1 cellular context compared by ENCODE assay signal in the genomic region with DNA sequence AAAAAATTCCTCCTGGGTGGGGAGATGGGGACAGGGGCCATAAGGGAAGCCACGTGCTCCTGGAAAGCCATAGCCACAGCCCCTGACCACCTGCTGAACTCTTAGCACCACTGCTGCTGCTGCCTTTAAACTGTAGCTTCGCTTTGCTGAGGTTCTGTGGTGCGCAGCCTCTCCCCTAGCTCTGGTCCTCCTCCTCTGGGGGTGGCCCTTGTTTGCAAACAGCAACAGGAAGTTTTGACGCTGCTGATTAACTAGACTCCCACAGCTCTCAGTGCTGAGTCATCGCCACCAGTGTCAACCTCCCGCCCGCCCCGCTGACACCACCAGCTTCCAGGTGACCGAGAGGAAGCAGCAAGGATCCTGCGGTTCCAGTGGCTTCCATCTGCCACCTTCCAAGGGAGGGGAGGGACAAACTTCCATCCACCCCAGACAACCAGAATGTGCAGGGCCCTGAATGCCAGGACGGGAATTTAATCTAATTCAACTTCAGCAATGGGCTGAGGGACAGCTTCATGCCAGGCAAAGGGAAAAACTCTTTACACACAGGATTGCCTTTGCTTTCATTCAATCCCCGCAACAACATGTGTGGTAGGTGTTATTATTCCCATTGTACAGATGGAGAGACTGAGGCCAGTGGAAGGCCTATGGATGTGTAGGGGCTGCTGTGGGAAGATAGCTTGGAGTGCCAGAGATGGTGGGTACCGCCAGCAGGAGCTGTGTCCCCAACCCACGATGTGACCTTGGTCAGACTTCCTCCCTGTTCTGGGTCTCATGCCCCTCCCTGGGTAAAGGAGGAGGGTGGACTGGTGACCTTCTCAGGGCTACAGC.
TF ChIP-seq lines count a peak whose summit lies in the region.

No MANE protein-coding gene starts in this region.

TF ChIP-seq in K562, 482 proteins besides CTCF, POLR2A, EP300 and RAD21 (continued from another document and continues in another):
- TF ChIP-seq, protein P1, sequence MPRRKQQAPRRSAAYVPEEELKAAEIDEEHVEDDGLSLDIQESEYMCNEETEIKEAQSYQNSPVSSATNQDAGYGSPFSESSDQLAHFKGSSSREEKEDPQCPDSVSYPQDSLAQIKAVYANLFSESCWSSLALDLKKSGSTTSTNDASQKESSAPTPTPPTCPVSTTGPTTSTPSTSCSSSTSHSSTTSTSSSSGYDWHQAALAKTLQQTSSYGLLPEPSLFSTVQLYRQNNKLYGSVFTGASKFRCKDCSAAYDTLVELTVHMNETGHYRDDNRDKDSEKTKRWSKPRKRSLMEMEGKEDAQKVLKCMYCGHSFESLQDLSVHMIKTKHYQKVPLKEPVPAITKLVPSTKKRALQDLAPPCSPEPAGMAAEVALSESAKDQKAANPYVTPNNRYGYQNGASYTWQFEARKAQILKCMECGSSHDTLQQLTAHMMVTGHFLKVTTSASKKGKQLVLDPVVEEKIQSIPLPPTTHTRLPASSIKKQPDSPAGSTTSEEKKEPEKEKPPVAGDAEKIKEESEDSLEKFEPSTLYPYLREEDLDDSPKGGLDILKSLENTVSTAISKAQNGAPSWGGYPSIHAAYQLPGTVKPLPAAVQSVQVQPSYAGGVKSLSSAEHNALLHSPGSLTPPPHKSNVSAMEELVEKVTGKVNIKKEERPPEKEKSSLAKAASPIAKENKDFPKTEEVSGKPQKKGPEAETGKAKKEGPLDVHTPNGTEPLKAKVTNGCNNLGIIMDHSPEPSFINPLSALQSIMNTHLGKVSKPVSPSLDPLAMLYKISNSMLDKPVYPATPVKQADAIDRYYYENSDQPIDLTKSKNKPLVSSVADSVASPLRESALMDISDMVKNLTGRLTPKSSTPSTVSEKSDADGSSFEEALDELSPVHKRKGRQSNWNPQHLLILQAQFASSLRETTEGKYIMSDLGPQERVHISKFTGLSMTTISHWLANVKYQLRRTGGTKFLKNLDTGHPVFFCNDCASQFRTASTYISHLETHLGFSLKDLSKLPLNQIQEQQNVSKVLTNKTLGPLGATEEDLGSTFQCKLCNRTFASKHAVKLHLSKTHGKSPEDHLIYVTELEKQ (CRISPR knock-in tag; IDR thresholded peaks at IDR 0.05), result no peak
- TF ChIP-seq ZNF696 (CRISPR knock-in tag; conservative IDR thresholded peaks at IDR 0.05) (no peak), ZNF316 (IDR thresholded peaks at IDR 0.05) (peak; percentile 99), RBM17 (IDR thresholded peaks at IDR 0.05; ENCODE audit: borderline replicate concordance, low read depth, low read length) (no peak), RUNX1 (IDR thresholded peaks at IDR 0.05; ENCODE audit: low read depth) (peak; percentile 41; the same call in 1 of the 2 replicates), ZBTB17 (CRISPR knock-in tag; IDR thresholded peaks at IDR 0.05) (no peak), NCOA1 (IDR thresholded peaks at IDR 0.05; ENCODE audit: low read depth) (peak; percentile 65; the same call in 1 of the 2 replicates), MYBL2 (IDR thresholded peaks at IDR 0.05; ENCODE audit: low read depth) (no peak), MYBL2 (CRISPR knock-in tag; IDR thresholded peaks at IDR 0.05; ENCODE audit: borderline replicate concordance) (no peak), SMC3 (conservative IDR thresholded peaks at IDR 0.05; ENCODE audit: insufficient read depth, low read depth, low read length) (no peak), MTF1 (CRISPR knock-in tag; IDR thresholded peaks at IDR 0.05; ENCODE audit: borderline replicate concordance) (no peak), NCOA4 (IDR thresholded peaks at IDR 0.05; ENCODE audit: partially characterized antibody) (no peak), CBFA2T3 (IDR thresholded peaks at IDR 0.05) (peak; percentile 80), SAFB2 (IDR thresholded peaks at IDR 0.05; ENCODE audit: borderline replicate concordance, low read depth, low read length, severe bottlenecking) (no peak), IRF2 (CRISPR knock-in tag; IDR thresholded peaks at IDR 0.05) (no peak), TAF9B (IDR thresholded peaks at IDR 0.05; ENCODE audit: partially characterized antibody) (peak; percentile 85), ZC3H4 (CRISPR knock-in tag; IDR thresholded peaks at IDR 0.05; ENCODE audit: borderline replicate concordance) (no peak), DIDO1 (tag; IDR thresholded peaks at IDR 0.05; ENCODE audit: low read depth) (no peak), TRIM24 (IDR thresholded peaks at IDR 0.05) (peak in 1 of 2 experiments; percentile 71; a peak in 2 of 4 replicates), NFRKB (IDR thresholded peaks at IDR 0.05; ENCODE audit: low read depth) (peak; percentile 46; the same call in 1 of the 2 replicates), SPI1 (IDR thresholded peaks at IDR 0.05; ENCODE audit: borderline replicate concordance, low read depth, low read length) (peak; percentile 43; the same call in 1 of the 2 replicates), ZFP36 (IDR thresholded peaks at IDR 0.05; ENCODE audit: low read depth, low read length, partially characterized antibody) (peak; percentile 48), NR4A1 (CRISPR knock-in tag; IDR thresholded peaks at IDR 0.05) (no peak), NR4A1 (tag; IDR thresholded peaks at IDR 0.05) (no peak), FOSL1 (tag; conservative IDR thresholded peaks at IDR 0.05) (peak; percentile 95), CAMTA2 (CRISPR knock-in tag; conservative IDR thresholded peaks at IDR 0.05) (no peak)
- TF ChIP-seq, protein P2, sequence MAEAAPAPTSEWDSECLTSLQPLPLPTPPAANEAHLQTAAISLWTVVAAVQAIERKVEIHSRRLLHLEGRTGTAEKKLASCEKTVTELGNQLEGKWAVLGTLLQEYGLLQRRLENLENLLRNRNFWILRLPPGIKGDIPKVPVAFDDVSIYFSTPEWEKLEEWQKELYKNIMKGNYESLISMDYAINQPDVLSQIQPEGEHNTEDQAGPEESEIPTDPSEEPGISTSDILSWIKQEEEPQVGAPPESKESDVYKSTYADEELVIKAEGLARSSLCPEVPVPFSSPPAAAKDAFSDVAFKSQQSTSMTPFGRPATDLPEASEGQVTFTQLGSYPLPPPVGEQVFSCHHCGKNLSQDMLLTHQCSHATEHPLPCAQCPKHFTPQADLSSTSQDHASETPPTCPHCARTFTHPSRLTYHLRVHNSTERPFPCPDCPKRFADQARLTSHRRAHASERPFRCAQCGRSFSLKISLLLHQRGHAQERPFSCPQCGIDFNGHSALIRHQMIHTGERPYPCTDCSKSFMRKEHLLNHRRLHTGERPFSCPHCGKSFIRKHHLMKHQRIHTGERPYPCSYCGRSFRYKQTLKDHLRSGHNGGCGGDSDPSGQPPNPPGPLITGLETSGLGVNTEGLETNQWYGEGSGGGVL (CRISPR knock-in tag; IDR thresholded peaks at IDR 0.05), result no peak
- TF ChIP-seq, protein P3, sequence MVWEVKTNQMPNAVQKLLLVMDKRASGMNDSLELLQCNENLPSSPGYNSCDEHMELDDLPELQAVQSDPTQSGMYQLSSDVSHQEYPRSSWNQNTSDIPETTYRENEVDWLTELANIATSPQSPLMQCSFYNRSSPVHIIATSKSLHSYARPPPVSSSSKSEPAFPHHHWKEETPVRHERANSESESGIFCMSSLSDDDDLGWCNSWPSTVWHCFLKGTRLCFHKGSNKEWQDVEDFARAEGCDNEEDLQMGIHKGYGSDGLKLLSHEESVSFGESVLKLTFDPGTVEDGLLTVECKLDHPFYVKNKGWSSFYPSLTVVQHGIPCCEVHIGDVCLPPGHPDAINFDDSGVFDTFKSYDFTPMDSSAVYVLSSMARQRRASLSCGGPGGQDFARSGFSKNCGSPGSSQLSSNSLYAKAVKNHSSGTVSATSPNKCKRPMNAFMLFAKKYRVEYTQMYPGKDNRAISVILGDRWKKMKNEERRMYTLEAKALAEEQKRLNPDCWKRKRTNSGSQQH (CRISPR knock-in tag; IDR thresholded peaks at IDR 0.05), result no peak
- TF ChIP-seq, protein P4, sequence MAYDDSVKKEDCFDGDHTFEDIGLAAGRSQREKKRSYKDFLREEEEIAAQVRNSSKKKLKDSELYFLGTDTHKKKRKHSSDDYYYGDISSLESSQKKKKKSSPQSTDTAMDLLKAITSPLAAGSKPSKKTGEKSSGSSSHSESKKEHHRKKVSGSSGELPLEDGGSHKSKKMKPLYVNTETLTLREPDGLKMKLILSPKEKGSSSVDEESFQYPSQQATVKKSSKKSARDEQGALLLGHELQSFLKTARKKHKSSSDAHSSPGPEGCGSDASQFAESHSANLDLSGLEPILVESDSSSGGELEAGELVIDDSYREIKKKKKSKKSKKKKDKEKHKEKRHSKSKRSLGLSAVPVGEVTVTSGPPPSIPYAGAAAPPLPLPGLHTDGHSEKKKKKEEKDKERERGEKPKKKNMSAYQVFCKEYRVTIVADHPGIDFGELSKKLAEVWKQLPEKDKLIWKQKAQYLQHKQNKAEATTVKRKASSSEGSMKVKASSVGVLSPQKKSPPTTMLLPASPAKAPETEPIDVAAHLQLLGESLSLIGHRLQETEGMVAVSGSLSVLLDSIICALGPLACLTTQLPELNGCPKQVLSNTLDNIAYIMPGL (CRISPR knock-in tag; IDR thresholded peaks at IDR 0.05), result no peak
- TF ChIP-seq, protein P5, sequence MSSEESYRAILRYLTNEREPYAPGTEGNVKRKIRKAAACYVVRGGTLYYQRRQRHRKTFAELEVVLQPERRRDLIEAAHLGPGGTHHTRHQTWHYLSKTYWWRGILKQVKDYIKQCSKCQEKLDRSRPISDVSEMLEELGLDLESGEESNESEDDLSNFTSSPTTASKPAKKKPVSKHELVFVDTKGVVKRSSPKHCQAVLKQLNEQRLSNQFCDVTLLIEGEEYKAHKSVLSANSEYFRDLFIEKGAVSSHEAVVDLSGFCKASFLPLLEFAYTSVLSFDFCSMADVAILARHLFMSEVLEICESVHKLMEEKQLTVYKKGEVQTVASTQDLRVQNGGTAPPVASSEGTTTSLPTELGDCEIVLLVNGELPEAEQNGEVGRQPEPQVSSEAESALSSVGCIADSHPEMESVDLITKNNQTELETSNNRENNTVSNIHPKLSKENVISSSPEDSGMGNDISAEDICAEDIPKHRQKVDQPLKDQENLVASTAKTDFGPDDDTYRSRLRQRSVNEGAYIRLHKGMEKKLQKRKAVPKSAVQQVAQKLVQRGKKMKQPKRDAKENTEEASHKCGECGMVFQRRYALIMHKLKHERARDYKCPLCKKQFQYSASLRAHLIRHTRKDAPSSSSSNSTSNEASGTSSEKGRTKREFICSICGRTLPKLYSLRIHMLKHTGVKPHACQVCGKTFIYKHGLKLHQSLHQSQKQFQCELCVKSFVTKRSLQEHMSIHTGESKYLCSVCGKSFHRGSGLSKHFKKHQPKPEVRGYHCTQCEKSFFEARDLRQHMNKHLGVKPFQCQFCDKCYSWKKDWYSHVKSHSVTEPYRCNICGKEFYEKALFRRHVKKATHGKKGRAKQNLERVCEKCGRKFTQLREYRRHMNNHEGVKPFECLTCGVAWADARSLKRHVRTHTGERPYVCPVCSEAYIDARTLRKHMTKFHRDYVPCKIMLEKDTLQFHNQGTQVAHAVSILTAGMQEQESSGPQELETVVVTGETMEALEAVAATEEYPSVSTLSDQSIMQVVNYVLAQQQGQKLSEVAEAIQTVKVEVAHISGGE (CRISPR knock-in tag; IDR thresholded peaks at IDR 0.05), result 0 out of 6 replicates have a peak, but pooled peaks of 1 of the 3 experiments have one; percentile 63
- TF ChIP-seq, protein P6, sequence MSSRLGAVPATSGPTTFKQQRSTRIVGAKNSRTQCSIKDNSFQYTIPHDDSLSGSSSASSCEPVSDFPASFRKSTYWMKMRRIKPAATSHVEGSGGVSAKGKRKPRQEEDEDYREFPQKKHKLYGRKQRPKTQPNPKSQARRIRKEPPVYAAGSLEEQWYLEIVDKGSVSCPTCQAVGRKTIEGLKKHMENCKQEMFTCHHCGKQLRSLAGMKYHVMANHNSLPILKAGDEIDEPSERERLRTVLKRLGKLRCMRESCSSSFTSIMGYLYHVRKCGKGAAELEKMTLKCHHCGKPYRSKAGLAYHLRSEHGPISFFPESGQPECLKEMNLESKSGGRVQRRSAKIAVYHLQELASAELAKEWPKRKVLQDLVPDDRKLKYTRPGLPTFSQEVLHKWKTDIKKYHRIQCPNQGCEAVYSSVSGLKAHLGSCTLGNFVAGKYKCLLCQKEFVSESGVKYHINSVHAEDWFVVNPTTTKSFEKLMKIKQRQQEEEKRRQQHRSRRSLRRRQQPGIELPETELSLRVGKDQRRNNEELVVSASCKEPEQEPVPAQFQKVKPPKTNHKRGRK (tag; IDR thresholded peaks at IDR 0.05), result no peak
- TF ChIP-seq, protein P7, sequence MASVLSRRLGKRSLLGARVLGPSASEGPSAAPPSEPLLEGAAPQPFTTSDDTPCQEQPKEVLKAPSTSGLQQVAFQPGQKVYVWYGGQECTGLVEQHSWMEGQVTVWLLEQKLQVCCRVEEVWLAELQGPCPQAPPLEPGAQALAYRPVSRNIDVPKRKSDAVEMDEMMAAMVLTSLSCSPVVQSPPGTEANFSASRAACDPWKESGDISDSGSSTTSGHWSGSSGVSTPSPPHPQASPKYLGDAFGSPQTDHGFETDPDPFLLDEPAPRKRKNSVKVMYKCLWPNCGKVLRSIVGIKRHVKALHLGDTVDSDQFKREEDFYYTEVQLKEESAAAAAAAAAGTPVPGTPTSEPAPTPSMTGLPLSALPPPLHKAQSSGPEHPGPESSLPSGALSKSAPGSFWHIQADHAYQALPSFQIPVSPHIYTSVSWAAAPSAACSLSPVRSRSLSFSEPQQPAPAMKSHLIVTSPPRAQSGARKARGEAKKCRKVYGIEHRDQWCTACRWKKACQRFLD (CRISPR knock-in tag; IDR thresholded peaks at IDR 0.05), result peak; percentile 90
- TF ChIP-seq, protein P8, sequence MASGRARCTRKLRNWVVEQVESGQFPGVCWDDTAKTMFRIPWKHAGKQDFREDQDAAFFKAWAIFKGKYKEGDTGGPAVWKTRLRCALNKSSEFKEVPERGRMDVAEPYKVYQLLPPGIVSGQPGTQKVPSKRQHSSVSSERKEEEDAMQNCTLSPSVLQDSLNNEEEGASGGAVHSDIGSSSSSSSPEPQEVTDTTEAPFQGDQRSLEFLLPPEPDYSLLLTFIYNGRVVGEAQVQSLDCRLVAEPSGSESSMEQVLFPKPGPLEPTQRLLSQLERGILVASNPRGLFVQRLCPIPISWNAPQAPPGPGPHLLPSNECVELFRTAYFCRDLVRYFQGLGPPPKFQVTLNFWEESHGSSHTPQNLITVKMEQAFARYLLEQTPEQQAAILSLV (tag; IDR thresholded peaks at IDR 0.05), result no peak
- TF ChIP-seq, protein P9, sequence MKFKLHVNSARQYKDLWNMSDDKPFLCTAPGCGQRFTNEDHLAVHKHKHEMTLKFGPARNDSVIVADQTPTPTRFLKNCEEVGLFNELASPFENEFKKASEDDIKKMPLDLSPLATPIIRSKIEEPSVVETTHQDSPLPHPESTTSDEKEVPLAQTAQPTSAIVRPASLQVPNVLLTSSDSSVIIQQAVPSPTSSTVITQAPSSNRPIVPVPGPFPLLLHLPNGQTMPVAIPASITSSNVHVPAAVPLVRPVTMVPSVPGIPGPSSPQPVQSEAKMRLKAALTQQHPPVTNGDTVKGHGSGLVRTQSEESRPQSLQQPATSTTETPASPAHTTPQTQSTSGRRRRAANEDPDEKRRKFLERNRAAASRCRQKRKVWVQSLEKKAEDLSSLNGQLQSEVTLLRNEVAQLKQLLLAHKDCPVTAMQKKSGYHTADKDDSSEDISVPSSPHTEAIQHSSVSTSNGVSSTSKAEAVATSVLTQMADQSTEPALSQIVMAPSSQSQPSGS (CRISPR knock-in tag; IDR thresholded peaks at IDR 0.05), result no peak
